Comparison of ENCODE assay signal across 20 cellular contexts in genomic region chr4:184938871-184939270, GRCh38.
"Had no signal": no experiment of that assay in that cellular context is flagged by ENCODE, and none has a peak within 500 bp of the region (broad histone marks: within the 10 kb centered on the region; RNA-seq: fewer than 3 reads in every experiment).

No MANE protein-coding gene starts in this region.

- H3K36me3 ChIP-seq: MG63 had no signal

- H3K27me3 ChIP-seq: MG63 had no signal

- DNase-seq: IMR-90, Karpas-422, KG1, MG63, NCI-H1092, NCI-H1105 treated with DMSO at 0.1 percent for 48 hours, NCI-H1417 treated with DMSO at 0.1 percent for 48 hours, NCI-H146, NCI-H1694 treated with DMSO at 0.1 percent for 48 hours, NCI-H1930, NCI-H2081, NCI-H2107, NCI-H2227 treated with DMSO at 0.1 percent for 48 hours, NCI-H510A, NCI-H524 treated with DMSO at 0.1 percent for 48 hours, NCI-H69, NCI-H774, SHP77, SK-N-SH had no signal

- H3K9me3 ChIP-seq: MG63, SK-N-SH had no signal

- H3K4me3 ChIP-seq: MG63 had no signal

- H3K27ac ChIP-seq: RWPE1 had no signal
